Comparison of ENCODE assay signal across 27 cellular contexts in genomic region chr7:43559939-43560335, GRCh38.
"Had no signal": no experiment of that assay in that cellular context is flagged by ENCODE, and none has a peak within 500 bp of the region (broad histone marks: within the 10 kb centered on the region; RNA-seq: fewer than 3 reads in every experiment).

No MANE protein-coding gene starts in this region.

- H3K4me1 ChIP-seq: stomach, suprapubic skin, testis, thyroid gland, tibial artery, tibial nerve, transverse colon, upper lobe of left lung, upper lobe of right lung, uterus, vagina had no signal

- H3K36me3 ChIP-seq: stomach, suprapubic skin, thoracic aorta, thyroid gland, tibial artery, tibial nerve, transverse colon, upper lobe of left lung, upper lobe of right lung, uterus, vagina had no signal

- H3K4me1 Mint-ChIP-seq: stimulated activated effector memory CD8-positive, alpha-beta T cell treated with anti-CD3 and anti-CD28 coated beads, Interleukin-12 subunit alpha, Interleukin-12 subunit beta, amount 100 ng/mL, for 72 hours; stimulated activated memory B cell treated with anti-CD40 and anti-IgM and Interleukin-4, amounts not matched to agents 10 μg/mL and 1 μg/mL and 100 μg/mL, for 72 hours; stimulated activated naive B cell treated with anti-CD40 and anti-IgM and Interleukin-4, amounts not matched to agents 10 μg/mL and 1 μg/mL and 100 μg/mL, for 72 hours had no signal

- H3K9me3 Mint-ChIP-seq: stimulated activated effector memory CD8-positive, alpha-beta T cell treated with anti-CD3 and anti-CD28 coated beads, Interleukin-12 subunit alpha, Interleukin-12 subunit beta, amount 100 ng/mL, for 72 hours; stimulated activated memory B cell treated with anti-CD40 and anti-IgM and Interleukin-4, amounts not matched to agents 10 μg/mL and 1 μg/mL and 100 μg/mL, for 72 hours; stimulated activated naive B cell treated with anti-CD40 and anti-IgM and Interleukin-4, amounts not matched to agents 10 μg/mL and 1 μg/mL and 100 μg/mL, for 72 hours; stimulated activated naive CD8-positive, alpha-beta T cell treated with anti-CD3 and anti-CD28 coated beads, Interleukin-15, Interleukin-2, amounts not matched to agents 100 ng/mL and 50 ng/mL, for 24 hours; type B pancreatic cell had no signal

- H3K27me3 ChIP-seq: stomach, suprapubic skin, testis, thyroid gland, tibial nerve, upper lobe of left lung, uterus, vagina had no signal

- H3K9me3 ChIP-seq: stomach, suprapubic skin, testis, thoracic aorta, thyroid gland, tibial artery, tibial nerve, transverse colon, upper lobe of left lung, upper lobe of right lung, uterus, vagina had no signal

- H3K36me3 Mint-ChIP-seq: stimulated activated effector memory CD8-positive, alpha-beta T cell treated with anti-CD3 and anti-CD28 coated beads, Interleukin-12 subunit alpha, Interleukin-12 subunit beta, amount 100 ng/mL, for 72 hours; stimulated activated memory B cell treated with anti-CD40 and anti-IgM and Interleukin-4, amounts not matched to agents 10 μg/mL and 1 μg/mL and 100 μg/mL, for 72 hours; stimulated activated naive B cell treated with anti-CD40 and anti-IgM and Interleukin-4, amounts not matched to agents 10 μg/mL and 1 μg/mL and 100 μg/mL, for 72 hours; type B pancreatic cell had no signal

- H3K27ac Mint-ChIP-seq: stimulated activated effector memory CD8-positive, alpha-beta T cell treated with anti-CD3 and anti-CD28 coated beads, Interleukin-12 subunit alpha, Interleukin-12 subunit beta, amount 100 ng/mL, for 72 hours; stimulated activated memory B cell treated with anti-CD40 and anti-IgM and Interleukin-4, amounts not matched to agents 10 μg/mL and 1 μg/mL and 100 μg/mL, for 72 hours; stimulated activated naive B cell treated with anti-CD40 and anti-IgM and Interleukin-4, amounts not matched to agents 10 μg/mL and 1 μg/mL and 100 μg/mL, for 72 hours; stimulated activated naive CD8-positive, alpha-beta T cell treated with anti-CD3 and anti-CD28 coated beads, Interleukin-15, amount 100 ng/mL, for 72 hours; stimulated activated naive CD8-positive, alpha-beta T cell treated with anti-CD3 and anti-CD28 coated beads, Interleukin-15, Interleukin-2, amounts not matched to agents 100 ng/mL and 50 ng/mL, for 24 hours; type B pancreatic cell had no signal

- H3K4me3 ChIP-seq: stomach, suprapubic skin, testis, thoracic aorta, thyroid gland, tibial artery, tibial nerve, transverse colon, upper lobe of left lung, upper lobe of right lung, uterus, vagina had no signal

- H3K4me3 Mint-ChIP-seq: stimulated activated effector memory CD8-positive, alpha-beta T cell treated with anti-CD3 and anti-CD28 coated beads, Interleukin-12 subunit alpha, Interleukin-12 subunit beta, amount 100 ng/mL, for 72 hours; stimulated activated memory B cell treated with anti-CD40 and anti-IgM and Interleukin-4, amounts not matched to agents 10 μg/mL and 1 μg/mL and 100 μg/mL, for 72 hours; stimulated activated naive B cell treated with anti-CD40 and anti-IgM and Interleukin-4, amounts not matched to agents 10 μg/mL and 1 μg/mL and 100 μg/mL, for 72 hours; stimulated activated naive CD8-positive, alpha-beta T cell treated with anti-CD3 and anti-CD28 coated beads, Interleukin-15, amount 100 ng/mL, for 72 hours; stimulated activated naive CD8-positive, alpha-beta T cell treated with anti-CD3 and anti-CD28 coated beads, Interleukin-15, Interleukin-2, amounts not matched to agents 100 ng/mL and 50 ng/mL, for 24 hours; type B pancreatic cell had no signal

- H3K27ac ChIP-seq: stomach, suprapubic skin, testis, thoracic aorta, thyroid gland, tibial artery, tibial nerve, transverse colon, upper lobe of left lung, upper lobe of right lung, uterus, vagina had no signal

- DNase-seq: stimulated activated CD4-positive, alpha-beta T cell treated with anti-CD3 and anti-CD28 coated beads, Interleukin-2, amount 100 ng/mL, for 48 hours; stimulated activated CD4-positive, alpha-beta T cell treated with anti-CD3 and anti-CD28 coated beads, Interleukin-4, amount 100 ng/mL, for 1 hour; stimulated activated CD4-positive, alpha-beta T cell treated with anti-CD3 and anti-CD28 coated beads, Interleukin-4, amount 100 ng/mL, for 24 hours; stimulated activated CD4-positive, alpha-beta T cell treated with anti-CD3 and anti-CD28 coated beads, Interleukin-4, amount 100 ng/mL, for 4 hours; stimulated activated CD8-positive, alpha-beta memory T cell treated with anti-CD3 and anti-CD28 coated beads, Interleukin-4, amount 100 ng/mL, for 48 hours; stimulated activated naive B cell treated with anti-CD40 and anti-IgM and Interleukin-4, amounts not matched to agents 10 μg/mL and 1 μg/mL and 100 μg/mL, for 72 hours; stimulated activated naive CD4-positive, alpha-beta T cell; stimulated activated naive CD4-positive, alpha-beta T cell treated with Interleukin-2 at 50 U/mL for 16 hours; stimulated activated naive CD8-positive, alpha-beta T cell treated with anti-CD3 and anti-CD28 coated beads, Interleukin-15, amount 100 ng/mL, for 72 hours; stimulated activated naive CD8-positive, alpha-beta T cell treated with anti-CD3 and anti-CD28 coated beads, Interleukin-15, Interleukin-2, amounts not matched to agents 100 U/mL and 50 U/mL, for 24 hours; stomach; substantia nigra; testis; thyroid gland; tibial artery; transverse colon; upper lobe of left lung; upper lobe of right lung; uterus had no signal
